17 cellular contexts compared by ENCODE assay signal in the genomic region with DNA sequence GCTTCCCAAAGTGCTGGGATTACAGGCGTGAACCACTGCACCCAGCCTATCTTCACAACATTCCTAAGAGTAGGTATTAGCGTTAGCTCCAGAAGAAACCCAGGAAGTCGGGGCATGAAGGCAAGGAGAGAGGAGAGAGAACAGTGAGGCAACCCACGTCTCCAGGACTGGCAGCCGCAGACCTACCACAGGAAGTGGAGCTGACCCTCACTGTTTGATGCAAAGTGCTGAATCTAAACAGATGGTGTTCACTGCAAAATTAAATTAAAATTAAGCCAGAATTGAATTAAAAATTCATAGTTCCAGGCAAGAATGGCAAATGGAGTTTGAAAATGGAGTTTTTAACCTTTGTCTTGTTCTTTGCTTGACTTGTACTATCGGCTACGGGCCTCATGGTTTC.
"Had no signal": no experiment of that assay in that cellular context is flagged by ENCODE, and none has a peak within 500 bp of the region (broad histone marks: within the 10 kb centered on the region; RNA-seq: fewer than 3 reads in every experiment).

No MANE protein-coding gene starts in this region.

- H3K4me3 ChIP-seq: cardiac muscle cell, left lung, thoracic aorta had no signal

- H3K27me3 Mint-ChIP-seq: type B pancreatic cell had no signal

- H3K27ac Mint-ChIP-seq: activated CD8-positive, alpha-beta T cell treated with anti-CD3 and anti-CD28 coated beads, Interleukin-2, amount 10 ng/mL, durations not matched to agents 7 days and 5 days had no signal

- H3K9me3 Mint-ChIP-seq: activated naive CD4-positive, alpha-beta T cell treated with anti-CD3 and anti-CD28 coated beads for 36 hours; natural killer cell treated with Interleukin-12 subunit alpha and Interleukin-12 subunit beta and Interleukin-15 and Interleukin-18, amount 100 ng/mL, for 72 hours; type B pancreatic cell had no signal

- ATAC-seq: activated CD8-positive, alpha-beta T cell treated with anti-CD3 and anti-CD28 coated beads, Interleukin-2, amount 10 ng/mL, durations not matched to agents 7 days and 5 days; foreskin keratinocyte; left lung; natural killer cell treated with Interleukin-12 subunit alpha and Interleukin-12 subunit beta and Interleukin-15 and Interleukin-18, amount 100 ng/mL, for 72 hours had no signal

- H3K27me3 ChIP-seq: cardiac muscle cell, foreskin keratinocyte, left lung had no signal

- H3K4me3 Mint-ChIP-seq: activated CD8-positive, alpha-beta T cell treated with anti-CD3 and anti-CD28 coated beads, Interleukin-2, amount 10 ng/mL, durations not matched to agents 7 days and 5 days; activated naive CD4-positive, alpha-beta T cell treated with anti-CD3 and anti-CD28 coated beads for 36 hours; natural killer cell treated with Interleukin-12 subunit alpha and Interleukin-12 subunit beta and Interleukin-15 and Interleukin-18, amount 100 ng/mL, for 72 hours had no signal

- H3K4me1 ChIP-seq: parathyroid adenoma had no signal

- H3K36me3 Mint-ChIP-seq: natural killer cell treated with Interleukin-12 subunit alpha and Interleukin-12 subunit beta and Interleukin-15 and Interleukin-18, amount 100 ng/mL, for 72 hours; type B pancreatic cell had no signal

- H2AFZ ChIP-seq: parathyroid adenoma had no signal

- H3K9ac ChIP-seq: parathyroid adenoma had no signal

- H3K27ac ChIP-seq: cardiac muscle cell, foreskin keratinocyte, parathyroid adenoma had no signal

- H3K36me3 ChIP-seq: cardiac muscle cell, thoracic aorta had no signal

- DNase-seq: activated CD4-positive, alpha-beta T cell treated with anti-CD3 and anti-CD28 coated beads for 1 hour; activated CD4-positive, alpha-beta T cell treated with anti-CD3 and anti-CD28 coated beads, Interleukin-2, amount 50 U/mL, for 1 hour; activated CD8-positive, alpha-beta T cell treated with anti-CD3 and anti-CD28 coated beads, Interleukin-2, amount 10 ng/mL, durations not matched to agents 7 days and 5 days; activated effector memory CD4-positive, alpha-beta T cell treated with Interleukin-2 at 50 U/mL for 16 hours; activated naive CD4-positive, alpha-beta T cell treated with anti-CD3 and anti-CD28 coated beads for 36 hours; cortex of kidney; foreskin keratinocyte; left lung; small intestine; stimulated activated CD4-positive, alpha-beta T cell treated with anti-CD3 and anti-CD28 coated beads, Interleukin-15, amount 100 ng/mL, for 24 hours; stimulated activated naive CD4-positive, alpha-beta T cell; T-helper 9 cell had no signal

- H3K79me2 ChIP-seq: parathyroid adenoma had no signal

- H3K9me3 ChIP-seq: left lung, thoracic aorta had no signal
